In the genomic region with DNA sequence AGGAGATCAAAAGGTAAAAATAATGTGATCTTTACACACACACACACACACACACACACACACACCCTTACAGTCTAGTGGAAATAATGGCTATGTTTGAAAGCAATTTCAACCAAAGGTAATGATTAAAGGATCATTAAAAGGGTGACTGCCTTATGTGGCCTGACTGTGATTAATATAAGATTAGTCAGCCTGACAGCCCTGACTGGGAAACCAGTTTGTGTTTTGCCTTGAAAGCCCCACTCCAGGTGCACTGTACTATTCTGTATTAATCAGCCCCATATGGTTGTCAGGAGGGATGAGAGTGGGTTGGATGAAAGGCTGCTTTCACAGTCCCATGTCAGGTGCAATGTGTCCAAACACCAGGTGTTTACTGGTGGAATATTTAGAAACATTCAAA, we compare ENCODE assay signal across 22 cellular contexts. TPM values are rescaled to one million over a fixed set of nuclear protein-coding genes. Genes with fewer than 3 reads are reported as not detected.
DNase-seq lines count a peak whose midpoint lies in the region; ATAC-seq and FAIRE-seq lines count a peak whose summit lies in the region.
"Had no signal": no experiment of that assay in that cellular context is flagged by ENCODE, and none has a peak within 500 bp of the region (broad histone marks: within the 10 kb centered on the region; RNA-seq: fewer than 3 reads in every experiment).

No MANE protein-coding gene starts in this region.

- no peak for ATAC-seq in HG03045 (IDR thresholded peaks at IDR 0.05; ENCODE audit: unreplicated experiment)
- ATAC-seq: HCT116; heart right ventricle; stimulated activated naive CD8-positive, alpha-beta T cell treated with anti-CD3 and anti-CD28 coated beads, Interleukin-15, amount 100 ng/mL, for 72 hours; T-cell had no signal

- DNase-seq in NCI-H2171 treated with DMSO at 0.1 percent for 48 hours (lab: John Stamatoyannopoulos, UW), result peak; percentile 57
- no peak for DNase-seq in NCI-H2171 (lab: John Stamatoyannopoulos, UW)
- peak; percentile 99 for DNase-seq in NCI-H69 (lab: John Stamatoyannopoulos, UW)
- peak; percentile 83 for DNase-seq in cerebellar cortex (ENCODE audit: low spot score)
- peak; percentile 99 for DNase-seq in renal cortical epithelial cell (ENCODE audit: low read depth)
- DNase-seq in ecto neural progenitor cell (ENCODE audit: low spot score), result no peak
- DNase-seq in HTR-8/SVneo (ENCODE audit: insufficient read length, low spot score), result no peak
- DNase-seq: activated T-cell treated with anti-CD3 and anti-CD28 coated beads for 4 hours; brain microvascular endothelial cell; DND-41; heart right ventricle; NCI-H187; retina; stimulated activated naive CD8-positive, alpha-beta T cell treated with anti-CD3 and anti-CD28 coated beads, Interleukin-15, amount 100 ng/mL, for 72 hours; T-cell; upper lobe of left lung had no signal

- no peak for FAIRE-seq in HTR-8/SVneo (lab: Jason Lieb, UNC)
- FAIRE-seq: A204.1, GM19239, islet of Langerhans had no signal

RNA-seq across cellular contexts. Expression of a gene that starts 10.5 kb away (rescaled TPM):
- 0.69 and 5.0 TPM in 2 replicates for total RNA-seq in renal cortical epithelial cell
- total RNA-seq: T-cell had no signal

RNA-seq across cellular contexts. Expression of a gene that starts 48.3 kb away (rescaled TPM):
- total RNA-seq in renal cortical epithelial cell, result not detected in 2 replicates
- total RNA-seq: mesothelial cell of epicardium, T-cell had no signal

Comparison
In these comparisons a context has a peak if more than half of its experiments do, and no peak if none do; other contexts are left out.
1. DNase-seq: peak in NCI-H2171 treated with DMSO at 0.1 percent for 48 hours (single experiment), NCI-H69 (single experiment), cerebellar cortex (single experiment) and renal cortical epithelial cell (single experiment); none in NCI-H2171 (single experiment), ecto neural progenitor cell (single experiment) and HTR-8/SVneo (single experiment).